8 cellular contexts compared by ENCODE assay signal in genomic region chr20:53736122-53736756, GRCh38.
DNase-seq lines count a peak whose midpoint lies in the region; ATAC-seq and TF ChIP-seq lines count a peak whose summit lies in the region.

No MANE protein-coding gene starts in this region.

- peak overlapping the region; percentile 70 for H3K9ac ChIP-seq in SK-N-MC (ENCODE audit: insufficient read length)

- no peaks in the 10 kb centered on the region for H3K9me3 Mint-ChIP-seq in activated CD4-positive, alpha-beta T cell treated with anti-CD3 and anti-CD28 coated beads, Interleukin-2, amount 10 ng/mL, durations not matched to agents 24 days and 14 days
- peaks cover 0 to 5% of the 10 kb centered on the region in 2 donors for H3K9me3 Mint-ChIP-seq in stimulated activated naive B cell treated with anti-CD40 and anti-IgM and Interleukin-4, amounts not matched to agents 10 μg/mL and 1 μg/mL and 100 μg/mL, for 72 hours

- no peak for ATAC-seq in heart right ventricle
- no peak for ATAC-seq in stimulated activated naive B cell treated with anti-CD40 and anti-IgM and Interleukin-4, amounts not matched to agents 10 μg/mL and 1 μg/mL and 100 μg/mL, for 72 hours (replicated peaks)
- no peak for ATAC-seq in HG03135 (IDR thresholded peaks at IDR 0.05; ENCODE audit: unreplicated experiment)

- H3K4me3 ChIP-seq in SK-N-MC (peak overlapping the region; percentile 56), heart right ventricle (peak overlapping the region in 4 of 10 donors; percentile 3 to 43 (median 20))

- intact Hi-C loops in activated CD4-positive, alpha-beta T cell treated with anti-CD3 and anti-CD28 coated beads, Interleukin-2, amount 10 ng/mL, durations not matched to agents 24 days and 14 days (cut with micrococcal nuclease), result loop anchor here (2.0 kb wide), 1 partner anchor 15 kb away; no protein-coding TSS in a partner anchor
- intact Hi-C loops in heart right ventricle (cut with DNase I), result loop anchor here in 4 of 10 donors (5.0 to 10.0 kb wide), 6 partner anchors 91 to 161 kb away; no protein-coding TSS in a partner anchor

- H3K27me3 Mint-ChIP-seq in activated CD4-positive, alpha-beta T cell treated with anti-CD3 and anti-CD28 coated beads, Interleukin-2, amount 10 ng/mL, durations not matched to agents 24 days and 14 days, result no peaks in the 10 kb centered on the region
- no peaks in the 10 kb centered on the region for H3K27me3 Mint-ChIP-seq in stimulated activated naive B cell treated with anti-CD40 and anti-IgM and Interleukin-4, amounts not matched to agents 10 μg/mL and 1 μg/mL and 100 μg/mL, for 72 hours

- H3K4me3 Mint-ChIP-seq in activated CD4-positive, alpha-beta T cell treated with anti-CD3 and anti-CD28 coated beads, Interleukin-2, amount 10 ng/mL, durations not matched to agents 24 days and 14 days, result peak overlapping the region; percentile 66
- peak overlapping the region; percentile 62 to 74 for H3K4me3 Mint-ChIP-seq in stimulated activated naive B cell treated with anti-CD40 and anti-IgM and Interleukin-4, amounts not matched to agents 10 μg/mL and 1 μg/mL and 100 μg/mL, for 72 hours

- 15 to 21% methylated on average over 7 of the region's 7 CpGs for WGBS in heart right ventricle, 2 donors

- H3K27ac Mint-ChIP-seq in activated CD4-positive, alpha-beta T cell treated with anti-CD3 and anti-CD28 coated beads, Interleukin-2, amount 10 ng/mL, durations not matched to agents 24 days and 14 days, result peak overlapping the region; percentile 92
- H3K27ac Mint-ChIP-seq in stimulated activated naive B cell treated with anti-CD40 and anti-IgM and Interleukin-4, amounts not matched to agents 10 μg/mL and 1 μg/mL and 100 μg/mL, for 72 hours, result peak overlapping the region; percentile 95

- no peaks in the 10 kb centered on the region for H3K9me3 ChIP-seq in SK-N-MC (ENCODE audit: low read depth, low read length)
- H3K9me3 ChIP-seq in heart right ventricle, result no peaks in the 10 kb centered on the region

- H3K4me1 ChIP-seq in heart right ventricle, result peaks cover 6 to 65% (median 47%) of the 10 kb centered on the region in 9 donors

- TF ChIP-seq CTCF in heart right ventricle (IDR thresholded peaks at IDR 0.05), result no peak

- H3K4me1 Mint-ChIP-seq in activated CD4-positive, alpha-beta T cell treated with anti-CD3 and anti-CD28 coated beads, Interleukin-2, amount 10 ng/mL, durations not matched to agents 24 days and 14 days, result peaks cover 53% of the 10 kb centered on the region
- H3K4me1 Mint-ChIP-seq in stimulated activated naive B cell treated with anti-CD40 and anti-IgM and Interleukin-4, amounts not matched to agents 10 μg/mL and 1 μg/mL and 100 μg/mL, for 72 hours, result peaks cover 50 to 67% of the 10 kb centered on the region in 2 donors

- DNase-seq in activated CD4-positive, alpha-beta T cell treated with anti-CD3 and anti-CD28 coated beads, Interleukin-2, amount 10 ng/mL, durations not matched to agents 24 days and 14 days, result no peak
- no peak for DNase-seq in activated CD4-positive, alpha-beta T cell treated with anti-CD3 and anti-CD28 coated beads, Interleukin-2, amount 50 U/mL, for 48 hours
- DNase-seq in SK-N-MC (ENCODE audit: low read depth, low spot score) (no peak), heart right ventricle (no peak), SK-N-DZ (ENCODE audit: low spot score) (no peak), GDM1 (lab: John Stamatoyannopoulos, UW) (no peak)
- DNase-seq in stimulated activated naive B cell treated with anti-CD40 and anti-IgM and Interleukin-4, amounts not matched to agents 10 μg/mL and 1 μg/mL and 100 μg/mL, for 72 hours, result no peak

- no peaks in the 10 kb centered on the region for H3K36me3 ChIP-seq in SK-N-MC (ENCODE audit: insufficient read depth, low read length)
- no peaks in the 10 kb centered on the region for H3K36me3 ChIP-seq in heart right ventricle

- H3K27ac ChIP-seq in SK-N-MC, result peak overlapping the region; percentile 91
- H3K27ac ChIP-seq in heart right ventricle, result peak overlapping the region in 6 of 10 donors; percentile 7 to 86 (median 81)

- no peaks in the 10 kb centered on the region for H3K27me3 ChIP-seq in heart right ventricle

- H3K36me3 Mint-ChIP-seq in activated CD4-positive, alpha-beta T cell treated with anti-CD3 and anti-CD28 coated beads, Interleukin-2, amount 10 ng/mL, durations not matched to agents 24 days and 14 days (ENCODE audit: low read depth), result no peaks in the 10 kb centered on the region
- peaks cover 0 to 5% of the 10 kb centered on the region in 2 donors for H3K36me3 Mint-ChIP-seq in stimulated activated naive B cell treated with anti-CD40 and anti-IgM and Interleukin-4, amounts not matched to agents 10 μg/mL and 1 μg/mL and 100 μg/mL, for 72 hours
